Comparison of ENCODE assay signal across 8 cellular contexts in the genomic region with DNA sequence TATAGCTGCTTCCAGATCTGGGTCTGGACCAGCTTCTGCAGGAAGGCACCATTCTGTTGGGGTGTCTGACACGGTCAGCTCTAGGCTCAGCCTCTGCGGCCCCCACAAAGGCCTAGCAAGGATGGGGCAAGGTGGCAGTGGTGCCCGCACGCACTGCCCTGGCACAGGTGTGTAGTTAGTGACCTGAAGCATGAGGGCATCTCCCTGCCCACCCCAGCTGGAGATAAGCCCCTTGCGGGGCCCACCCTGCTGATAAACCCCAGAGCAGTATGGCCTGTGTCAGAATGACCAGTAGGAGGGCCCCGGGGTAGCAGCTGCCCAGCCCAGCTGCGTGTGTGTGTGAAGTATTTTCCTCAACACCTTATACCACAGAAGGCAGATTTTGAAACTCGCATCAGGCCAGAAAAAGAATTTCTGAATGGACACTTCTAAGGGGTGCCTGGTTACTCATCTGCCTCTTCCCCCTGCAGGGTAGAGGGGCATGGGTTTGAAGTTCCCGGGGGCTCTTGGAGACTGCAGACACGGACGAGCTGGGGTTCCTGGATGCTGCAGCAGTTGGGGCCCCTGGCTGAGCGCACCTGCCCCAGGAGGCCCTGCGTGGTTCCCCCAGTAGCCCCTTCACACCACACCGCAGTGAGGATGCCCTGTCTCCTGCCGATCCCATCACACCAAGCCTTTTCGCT. TPM values are rescaled to one million over a fixed set of nuclear protein-coding genes. Genes with fewer than 3 reads are reported as not detected.
DNase-seq lines count a peak whose midpoint lies in the region; ATAC-seq and TF ChIP-seq lines count a peak whose summit lies in the region.

No MANE protein-coding gene starts in this region.

- POLR2A ChIA-PET in CD8-positive, alpha-beta memory T cell (lab: Charles Lee) = interaction anchor here (0.6 to 0.9 kb wide), 2 partner anchors 12 to 229 kb away, joined by 3 to 6 read pairs; no protein-coding TSS in a partner anchor

- CTCF ChIA-PET in CD8-positive, alpha-beta memory T cell (lab: Charles Lee) = interaction anchor here (0.8 to 1.5 kb wide), 2 partner anchors 93 to 98 kb away, joined by 3 read pairs; no protein-coding TSS in a partner anchor

- TF ChIP-seq POLR2A in body of pancreas (IDR thresholded peaks at IDR 0.05) = no peak

- peaks cover 31 to 65% (median 32%) of the 10 kb centered on the region in 3 donors for H3K4me1 Mint-ChIP-seq in CD8-positive, alpha-beta memory T cell
- peaks cover 17 to 36% (median 26%) of the 10 kb centered on the region in 3 donors for H3K4me1 Mint-ChIP-seq in naive B cell

- 62 to 64% methylated on average over 11 to 16 of the region's 16 CpGs for WGBS in body of pancreas, 2 donors

- H3K36me3 Mint-ChIP-seq in CD8-positive, alpha-beta memory T cell = peaks cover 0 to 38% (median 2%) of the 10 kb centered on the region in 3 donors
- H3K36me3 Mint-ChIP-seq in naive B cell = no peaks in the 10 kb centered on the region

- no peaks in the 10 kb centered on the region for H3K9me3 ChIP-seq in CD8-positive, alpha-beta memory T cell (ENCODE audit: low read length)
- H3K9me3 ChIP-seq in KOPT-K1 (ENCODE audit: insufficient read depth, low read length, poor library complexity, severe bottlenecking) = no peaks in the 10 kb centered on the region
- H3K9me3 ChIP-seq in body of pancreas = no peaks in the 10 kb centered on the region

- no peaks in the 10 kb centered on the region for H3K9me3 Mint-ChIP-seq in CD8-positive, alpha-beta memory T cell
- no peaks in the 10 kb centered on the region for H3K9me3 Mint-ChIP-seq in naive B cell

- TF ChIP-seq CTCF in body of pancreas (IDR thresholded peaks at IDR 0.05) = no peak

- H3K4me3 Mint-ChIP-seq in CD8-positive, alpha-beta memory T cell = peak overlapping the region in 2 of 7 donors; percentile 51 to 72
- H3K4me3 Mint-ChIP-seq in naive B cell = peak overlapping the region in 1 of 8 donors; percentile 57

- no peak overlapping the region for H3K4me3 ChIP-seq in CD8-positive, alpha-beta memory T cell (ENCODE audit: low read length)
- H3K4me3 ChIP-seq in body of pancreas = no peak overlapping the region

- ATAC-seq in body of pancreas (no peak), naive B cell (ENCODE audit: low read depth in 2 of 2) (no peak), GM18520 (IDR thresholded peaks at IDR 0.05; ENCODE audit: unreplicated experiment) (no peak), GM18868 (IDR thresholded peaks at IDR 0.05; ENCODE audit: unreplicated experiment) (no peak)

- no peak for DNase-seq in CD8-positive, alpha-beta memory T cell
- no peak for DNase-seq in body of pancreas
- DNase-seq in naive B cell = no peak
- DNase-seq in C1 segment of cervical spinal cord (lab: John Stamatoyannopoulos, UW) = no peak
- no peak for DNase-seq in activated gamma-delta T cell (lab: John Stamatoyannopoulos, UW)

- H3K27ac Mint-ChIP-seq in CD8-positive, alpha-beta memory T cell = peak overlapping the region in 6 of 8 donors; percentile 45 to 98 (median 78)
- peak overlapping the region in 4 of 6 donors; percentile 69 to 95 (median 94) for H3K27ac Mint-ChIP-seq in naive B cell

- intact Hi-C loops in body of pancreas (cut with DNase I) = no loop called here

- peaks cover 0 to 3% of the 10 kb centered on the region in 2 donors for H3K27me3 Mint-ChIP-seq in CD8-positive, alpha-beta memory T cell
- no peaks in the 10 kb centered on the region for H3K27me3 Mint-ChIP-seq in naive B cell

- H3K27me3 ChIP-seq in CD8-positive, alpha-beta memory T cell (ENCODE audit: insufficient read depth, low read length, poor library complexity, severe bottlenecking) = no peaks in the 10 kb centered on the region
- H3K27me3 ChIP-seq in body of pancreas = no peaks in the 10 kb centered on the region

- H3K36me3 ChIP-seq in CD8-positive, alpha-beta memory T cell (ENCODE audit: insufficient read depth, low read length) = peaks cover 27% of the 10 kb centered on the region
- H3K36me3 ChIP-seq in KOPT-K1 (ENCODE audit: insufficient read depth, low read length) = peaks cover 81% of the 10 kb centered on the region
- no peaks in the 10 kb centered on the region for H3K36me3 ChIP-seq in body of pancreas (replicated peaks in 1 of 2; ENCODE audit: insufficient read depth in 1 of 2, low read depth in 2 of 2)

- no peak overlapping the region for H3K27ac ChIP-seq in CD8-positive, alpha-beta memory T cell (ENCODE audit: low read depth, low read length)
- H3K27ac ChIP-seq in KOPT-K1 (ENCODE audit: low read depth, low read length, poor library complexity, severe bottlenecking) = peak overlapping the region; percentile 53
- H3K27ac ChIP-seq in body of pancreas = peak overlapping the region; percentile 95 to 99 (median 98)

- H3K4me1 ChIP-seq in CD8-positive, alpha-beta memory T cell (ENCODE audit: insufficient read depth, low read length) = peaks cover 42% of the 10 kb centered on the region
- peaks cover 82% of the 10 kb centered on the region for H3K4me1 ChIP-seq in body of pancreas

RNA-seq across cellular contexts. Expression of a gene that starts 4.6 kb away (rescaled TPM):
- total RNA-seq in CD8-positive, alpha-beta memory T cell = 100 to 1,000 TPM; 662 to 677 TPM
- 237 TPM for polyA plus RNA-seq in CD8-positive, alpha-beta memory T cell
- 100 to 1,000 TPM; 109 to 141 TPM for total RNA-seq in body of pancreas
- 100 to 1,000 TPM in 1 of 6 donors, 10 to 100 TPM in 5; 42.9 to 116 (median 78.3) TPM for polyA plus RNA-seq in naive B cell (ENCODE audit: low read depth in 6 of 6)

RNA-seq across cellular contexts. Expression of a gene that starts 6.2 kb away (rescaled TPM):
- 100 to 1,000 TPM; 463 to 482 TPM for total RNA-seq in CD8-positive, alpha-beta memory T cell
- polyA plus RNA-seq in CD8-positive, alpha-beta memory T cell = 342 TPM
- total RNA-seq in body of pancreas = 1,000 to 10,000 TPM; 1,462 to 4,394 TPM
- polyA plus RNA-seq in naive B cell (ENCODE audit: low read depth in 6 of 6) = 100 to 1,000 TPM; 139 to 192 (median 158) TPM

RNA-seq across cellular contexts. Expression of a gene that starts 24.8 kb away (rescaled TPM):
- total RNA-seq in CD8-positive, alpha-beta memory T cell = 100 to 1,000 TPM; 326 to 337 TPM
- 60.4 TPM for polyA plus RNA-seq in CD8-positive, alpha-beta memory T cell
- 10 to 100 TPM; 17.1 to 72.2 TPM for total RNA-seq in body of pancreas
- polyA plus RNA-seq in naive B cell (ENCODE audit: low read depth in 6 of 6) = 10 to 100 TPM; 25.5 to 53.9 (median 41.7) TPM

RNA-seq across cellular contexts. Expression of a gene that starts 24.9 kb away (rescaled TPM):
- total RNA-seq in CD8-positive, alpha-beta memory T cell = 100 to 1,000 TPM; 146 to 149 TPM
- polyA plus RNA-seq in CD8-positive, alpha-beta memory T cell = 287 TPM
- 100 to 1,000 TPM in 1 of 2 donors, 10 to 100 TPM in 1; 58.1 to 111 TPM for total RNA-seq in body of pancreas
- 100 to 1,000 TPM; 208 to 260 (median 218) TPM for polyA plus RNA-seq in naive B cell (ENCODE audit: low read depth in 6 of 6)

RNA-seq across cellular contexts. Expression of a gene that starts 31.7 kb away (rescaled TPM):
- total RNA-seq in CD8-positive, alpha-beta memory T cell = not detected
- polyA plus RNA-seq in CD8-positive, alpha-beta memory T cell = not detected
- not detected for total RNA-seq in body of pancreas
- under 1 TPM in 2 of 6 donors, not detected in 4; 0.18 to 0.64 TPM for polyA plus RNA-seq in naive B cell (ENCODE audit: low read depth in 6 of 6)

Comparison
In these comparisons a context has a peak if more than half of its experiments do, and no peak if none do; other contexts are left out.
1. RNA of a gene that starts 4.6 kb away (total RNA-seq): 662 to 677 TPM in CD8-positive, alpha-beta memory T cell; 109 to 141 TPM in body of pancreas; every median in the first group is over 4 times any median in the second.
2. RNA of a gene that starts 24.8 kb away (total RNA-seq): 326 to 337 TPM in CD8-positive, alpha-beta memory T cell; 17.1 to 72.2 TPM in body of pancreas; every median in the first group is over 4 times any median in the second.